24 cellular contexts compared by ENCODE assay signal in genomic region chr15:81744364-81744763, GRCh38.
"Had no signal": no experiment of that assay in that cellular context is flagged by ENCODE, and none has a peak within 500 bp of the region (broad histone marks: within the 10 kb centered on the region; RNA-seq: fewer than 3 reads in every experiment).

No MANE protein-coding gene starts in this region.

- DNase-seq: effector CD8-positive, alpha-beta T cell; endodermal cell; foreskin fibroblast; gastrocnemius medialis; head of caudate nucleus; kidney; mucosa of descending colon; naive thymus-derived CD4-positive, alpha-beta T cell; stimulated activated CD4-positive, alpha-beta T cell treated with anti-CD3 and anti-CD28 coated beads, Interleukin-12 subunit alpha, Interleukin-12 subunit beta, amount 100 ng/mL, for 4 hours; stimulated activated CD4-positive, alpha-beta T cell treated with anti-CD3 and anti-CD28 coated beads, Interleukin-2, amount 100 ng/mL, for 24 hours; stimulated activated CD4-positive, alpha-beta T cell treated with anti-CD3 and anti-CD28 coated beads, Interleukin-4, amount 100 ng/mL, for 24 hours; stimulated activated naive CD4-positive, alpha-beta T cell treated with Interleukin-2 at 50 U/mL for 16 hours; substantia nigra; testis; tibial artery had no signal

- H3K9me3 ChIP-seq: gastrocnemius medialis, mucosa of descending colon, testis, tibial artery had no signal

- FAIRE-seq: kidney had no signal

- H3K79me2 ChIP-seq: parathyroid adenoma had no signal

- ATAC-seq: esophagus mucosa; gastrocnemius medialis; left lobe of liver; mucosa of descending colon; naive thymus-derived CD4-positive, alpha-beta T cell; sciatic nerve; stimulated activated effector memory CD8-positive, alpha-beta T cell treated with anti-CD3 and anti-CD28 coated beads, Interleukin-12 subunit alpha, Interleukin-12 subunit beta, amount 100 ng/mL, for 72 hours had no signal

- H3K27ac ChIP-seq: epithelial cell of prostate, gastrocnemius medialis, neural progenitor cell, parathyroid adenoma, testis, tibial artery had no signal

- H2AFZ ChIP-seq: neural progenitor cell, parathyroid adenoma had no signal

- H3K4me3 ChIP-seq: gastrocnemius medialis, lung, mucosa of descending colon, neural progenitor cell, smooth muscle cell, testis, tibial artery had no signal

- H3K9ac ChIP-seq: neural progenitor cell, parathyroid adenoma had no signal

- H3K36me3 ChIP-seq: gastrocnemius medialis, neural progenitor cell, tibial artery had no signal

- H3K4me2 ChIP-seq: neural progenitor cell, smooth muscle cell had no signal

- H3K4me1 ChIP-seq: gastrocnemius medialis, neural progenitor cell, parathyroid adenoma, testis had no signal

- H3K27me3 ChIP-seq: neural progenitor cell, testis had no signal
